In genomic region chr10:98045785-98046389, GRCh38 we compare ENCODE assay signal across 8 cellular contexts. TPM values are rescaled to one million over a fixed set of nuclear protein-coding genes. Genes with fewer than 3 reads are reported as not detected.
DNase-seq lines count a peak whose midpoint lies in the region; ATAC-seq, FAIRE-seq and TF ChIP-seq lines count a peak whose summit lies in the region.

No MANE protein-coding gene starts in this region.

- 18% methylated on average over 6 of the region's 6 CpGs for WGBS in A549 (ENCODE audit: missing lambda C conversion rate)
- 17 to 19% (median 17%) methylated on average over 6 of the region's 6 CpGs for WGBS in psoas muscle, 3 donors
- 14 to 15% methylated on average over 6 of the region's 6 CpGs for WGBS in aorta, 2 donors

- peak; percentile 82 for TF ChIP-seq CTCF in A549 (IDR thresholded peaks at IDR 0.05)
- TF ChIP-seq CTCF in LNCAP (IDR thresholded peaks at IDR 0.05) = peak; percentile 95
- peak; percentile 95 for TF ChIP-seq CTCF in glutamatergic neuron (IDR thresholded peaks at IDR 0.05; ENCODE audit: partially characterized antibody, unreplicated experiment)
- peak; percentile 83 for TF ChIP-seq CTCF in psoas muscle (IDR thresholded peaks at IDR 0.05)

- no peak overlapping the region for H3K27ac ChIP-seq in A549
- H3K27ac ChIP-seq in SJSA1 = no peak overlapping the region
- H3K27ac ChIP-seq in psoas muscle = no peak overlapping the region
- no peak overlapping the region for H3K27ac ChIP-seq in aorta (ENCODE audit: low read depth in 1 of 2, low read length in 2 of 2)

- CTCF ChIA-PET in A549 (lab: Yijun Ruan, JAX) = interaction anchor here (0.7 to 26.7 kb wide), 42 partner anchors 9 to 302 kb away, joined by 3 to 660 read pairs (median 4); partner anchors contain the start of gene CRTAC1
- CTCF ChIA-PET in activated naive CD4-positive, alpha-beta T cell treated with anti-CD3 and anti-CD28 coated beads for 36 hours (lab: Charles Lee) = interaction anchor here (0.6 to 9.4 kb wide), 19 partner anchors 9 to 286 kb away, joined by 3 to 168 read pairs (median 4); no protein-coding TSS in a partner anchor

- H3K9me3 Mint-ChIP-seq in activated naive CD4-positive, alpha-beta T cell treated with anti-CD3 and anti-CD28 coated beads for 36 hours = no peaks in the 10 kb centered on the region
- H3K9me3 Mint-ChIP-seq in glutamatergic neuron (ENCODE audit: unreplicated experiment) = peaks cover 10% of the 10 kb centered on the region

- H3K27ac Mint-ChIP-seq in activated naive CD4-positive, alpha-beta T cell treated with anti-CD3 and anti-CD28 coated beads for 36 hours = no peak overlapping the region
- H3K27ac Mint-ChIP-seq in glutamatergic neuron (ENCODE audit: unreplicated experiment) = no peak overlapping the region

- H3K36me3 ChIP-seq in SJSA1 (no peaks in the 10 kb centered on the region), psoas muscle (ENCODE audit: insufficient read depth in 1 of 2, low read depth in 1 of 2) (no peaks in the 10 kb centered on the region), aorta (ENCODE audit: control insufficient read depth in 1 of 2, insufficient read depth in 2 of 2, low read length in 1 of 2) (no peaks in the 10 kb centered on the region)

- peaks cover 19% of the 10 kb centered on the region for H3K27me3 ChIP-seq in SJSA1 (replicated peaks)
- peaks cover 0 to 28% (median 2%) of the 10 kb centered on the region in 3 donors for H3K27me3 ChIP-seq in psoas muscle (ENCODE audit: insufficient read depth in 3 of 3, low read length in 2 of 3)
- no peaks in the 10 kb centered on the region for H3K27me3 ChIP-seq in aorta (ENCODE audit: control insufficient read depth in 1 of 2, insufficient read depth in 2 of 2, low read length in 1 of 2)

- H3K4me2 ChIP-seq in A549 = no peak overlapping the region

- DNase-seq in A549 (ENCODE audit: low read depth in 1 of 2, low spot score in 1 of 2) (peak; percentile 74 to 76), SJSA1 (ENCODE audit: low read depth in 1 of 2, low spot score in 2 of 2) (peak; percentile 37 to 58), glutamatergic neuron (peak; percentile 71), psoas muscle (peak; percentile 38 to 59), aorta (peak; percentile 54 to 79)
- peak; percentile 75 for DNase-seq in activated naive CD4-positive, alpha-beta T cell treated with anti-CD3 and anti-CD28 coated beads for 36 hours

- H3K4me1 Mint-ChIP-seq in activated naive CD4-positive, alpha-beta T cell treated with anti-CD3 and anti-CD28 coated beads for 36 hours (ENCODE audit: low read depth) = peaks cover 2% of the 10 kb centered on the region
- peaks cover 13% of the 10 kb centered on the region for H3K4me1 Mint-ChIP-seq in glutamatergic neuron (ENCODE audit: low read depth, unreplicated experiment)

- peak; percentile 54 for FAIRE-seq in A549 (lab: Jason Lieb, UNC)

- ATAC-seq in A549 (peak; percentile 55 to 88; a peak in 5 of 6 replicates), GM18502 (IDR thresholded peaks at IDR 0.05; ENCODE audit: poor library complexity, unreplicated experiment) (peak; percentile 68), psoas muscle (peak; percentile 76 to 85 (median 80)), aorta (ENCODE audit: low FRiP score) (peak; percentile 55)

- peaks cover 26% of the 10 kb centered on the region for H3K27me3 Mint-ChIP-seq in activated naive CD4-positive, alpha-beta T cell treated with anti-CD3 and anti-CD28 coated beads for 36 hours (ENCODE audit: low read depth)
- H3K27me3 Mint-ChIP-seq in glutamatergic neuron (ENCODE audit: unreplicated experiment) = peaks cover 12% of the 10 kb centered on the region

- intact Hi-C loops in activated naive CD4-positive, alpha-beta T cell treated with anti-CD3 and anti-CD28 coated beads for 36 hours (cut with micrococcal nuclease) = loop anchor here (1.0 kb wide), 1 partner anchor 132 kb away; no protein-coding TSS in a partner anchor
- intact Hi-C loops in psoas muscle (cut with DNase I) = loop anchor here in 1 of 2 donors (10.0 kb wide), 1 partner anchor 281 kb away; no protein-coding TSS in a partner anchor
- intact Hi-C loops in aorta (cut with DNase I) = loop anchor here in 1 of 2 donors (5.0 kb wide), 1 partner anchor 254 kb away; no protein-coding TSS in a partner anchor

- H3K4me3 Mint-ChIP-seq in activated naive CD4-positive, alpha-beta T cell treated with anti-CD3 and anti-CD28 coated beads for 36 hours = no peak overlapping the region
- H3K4me3 Mint-ChIP-seq in glutamatergic neuron (ENCODE audit: unreplicated experiment) = no peak overlapping the region

- no peak for TF ChIP-seq POLR2A in A549 (IDR thresholded peaks at IDR 0.05; ENCODE audit: low read length)

- H3K4me1 ChIP-seq in A549 (no peaks in the 10 kb centered on the region), SJSA1 (replicated peaks) (no peaks in the 10 kb centered on the region), psoas muscle (no peaks in the 10 kb centered on the region), aorta (ENCODE audit: control insufficient read depth in 1 of 2, insufficient read depth in 2 of 2, low read length in 2 of 2) (no peaks in the 10 kb centered on the region)

- no peaks in the 10 kb centered on the region for H3K36me3 Mint-ChIP-seq in activated naive CD4-positive, alpha-beta T cell treated with anti-CD3 and anti-CD28 coated beads for 36 hours (ENCODE audit: low read depth)
- H3K36me3 Mint-ChIP-seq in glutamatergic neuron (ENCODE audit: unreplicated experiment) = no peaks in the 10 kb centered on the region

- H3K9me3 ChIP-seq in A549 (no peaks in the 10 kb centered on the region), SJSA1 (replicated peaks) (no peaks in the 10 kb centered on the region), psoas muscle (no peaks in the 10 kb centered on the region), aorta (ENCODE audit: control insufficient read depth, low read length) (no peaks in the 10 kb centered on the region)

- TF ChIP-seq EP300 in A549 (IDR thresholded peaks at IDR 0.05) = no peak

- no peak overlapping the region for H3K4me3 ChIP-seq in A549
- H3K4me3 ChIP-seq in SJSA1 = no peak overlapping the region
- no peak overlapping the region for H3K4me3 ChIP-seq in psoas muscle
- H3K4me3 ChIP-seq in aorta (ENCODE audit: low read length in 2 of 2) = no peak overlapping the region

- TF ChIP-seq RAD21 in A549 (conservative IDR thresholded peaks at IDR 0.05 in 1 of 2, IDR thresholded peaks at IDR 0.05 in 1 of 2) = peak; percentile 56 to 66; a peak in 4 of 5 replicates

- POLR2A ChIA-PET in A549 (lab: Yijun Ruan, JAX) = no interaction called here

TF ChIP-seq in A549, 52 proteins besides CTCF, POLR2A, EP300 and RAD21:
- TF ChIP-seq SMC3 (IDR thresholded peaks at IDR 0.05) (peak; percentile 69), ZSCAN20 (CRISPR knock-in tag; IDR thresholded peaks at IDR 0.05) (no peak), PHF8 (IDR thresholded peaks at IDR 0.05; ENCODE audit: borderline replicate concordance, low read depth) (no peak), E2F6 (IDR thresholded peaks at IDR 0.05; ENCODE audit: borderline replicate concordance, low read depth) (peak; percentile 45; the same call in 1 of the 2 replicates), MAX (IDR thresholded peaks at IDR 0.05) (peak; percentile 21; the same call in 1 of the 2 replicates)

RNA-seq across cellular contexts. Expression of gene CRTAC1, which starts 15.5 kb away (rescaled TPM):
- 0.32 and 0.36 TPM in 2 replicates for polyA plus RNA-seq in A549 (2011; rRNA removed)
- 0.56 and 0.82 TPM in 2 replicates for polyA plus RNA-seq in A549 (2012; cell fraction: cytosol; rRNA removed)
- 1.00 and 1.8 TPM in 2 replicates for polyA plus RNA-seq in A549 (2012; cell fraction: nucleus; rRNA removed)
- polyA plus RNA-seq in A549 (2017; fragmentation: RNase III; extraction: RNeasy Plus Mini Kit Qiagen cat#74134 plus additional on column Dnase treatment) = 0.39 to 0.42 TPM (median 0.42 TPM) in 3 replicates
- 0.10 and 0.54 TPM in 2 replicates for polyA minus RNA-seq in A549 (2011; rRNA and poly(A)+ RNA removed)
- not detected in 2 replicates for total RNA-seq in SJSA1 (2014; rRNA removed; shearing (Covaris generic))
- not detected for total RNA-seq in activated naive CD4-positive, alpha-beta T cell treated with anti-CD3 and anti-CD28 coated beads for 36 hours
- total RNA-seq in glutamatergic neuron (ENCODE audit: unreplicated experiment) = 2.5 TPM
- under 1 TPM; 0.07 to 0.93 (median 0.35) TPM for total RNA-seq in psoas muscle
- polyA plus RNA-seq in psoas muscle = under 1 TPM; 0.30 to 0.47 (median 0.30) TPM
- total RNA-seq in aorta = 10 to 100 TPM in 1 of 2 donors, 1 to 10 TPM in 1; 7.9 to 53.1 TPM
- polyA plus RNA-seq in aorta = 10 to 100 TPM in 1 of 2 donors, 1 to 10 TPM in 1; 2.9 to 19.0 TPM
